ENCODE assay signal across 26 cellular contexts in genomic region chr2:112723995-112724394, GRCh38. TPM values are rescaled to one million over a fixed set of nuclear protein-coding genes. Genes with fewer than 3 reads are reported as not detected.
"Had no signal": no experiment of that assay in that cellular context is flagged by ENCODE, and none has a peak within 500 bp of the region (broad histone marks: within the 10 kb centered on the region; RNA-seq: fewer than 3 reads in every experiment).

No MANE protein-coding gene starts in this region.

- H3K9ac ChIP-seq: KMS-11 had no signal

- H3K4me2 ChIP-seq: KMS-11 had no signal

- H3K4me3 Mint-ChIP-seq: activated CD4-positive, alpha-beta memory T cell treated with anti-CD3 and anti-CD28 coated beads, Interleukin-2, amount 10 ng/mL, durations not matched to agents 7 days and 5 days; activated naive CD4-positive, alpha-beta T cell treated with anti-CD3 and anti-CD28 coated beads, Interleukin-2, amount 50 U/mL, for 24 hours; WTC11 had no signal

- H3K27me3 ChIP-seq: breast epithelium had no signal

- H3K4me1 Mint-ChIP-seq: activated naive CD4-positive, alpha-beta T cell treated with anti-CD3 and anti-CD28 coated beads, Interleukin-2, amount 50 U/mL, for 24 hours had no signal

- DNase-seq: activated CD4-positive, alpha-beta memory T cell treated with anti-CD3 and anti-CD28 coated beads, Interleukin-2, amount 10 ng/mL, durations not matched to agents 7 days and 5 days; activated CD4-positive, alpha-beta T cell treated with anti-CD3 and anti-CD28 coated beads for 1 hour; activated CD4-positive, alpha-beta T cell treated with anti-CD3 and anti-CD28 coated beads, Interleukin-2, amount 50 U/mL, for 1 hour; activated effector memory CD4-positive, alpha-beta T cell treated with Interleukin-2 at 50 U/mL for 16 hours; activated naive CD4-positive, alpha-beta T cell; aorta; NCI-H1092; NCI-H1417 treated with DMSO at 0.1 percent for 48 hours; NCI-H1694 treated with DMSO at 0.1 percent for 48 hours; NCI-H2029 treated with DMSO at 0.1 percent for 48 hours; NCI-H345; NCI-H510A; NCI-H69; NK-92 treated with Interleukin-12 subunit alpha and Interleukin-12 subunit beta, amount 100 ng/mL, for 24 hours; OCI-M1; RPMI8226 had no signal

- H3K27ac ChIP-seq: breast epithelium, KMS-11, SK-N-MC had no signal

- H3K27ac Mint-ChIP-seq: activated CD4-positive, alpha-beta memory T cell treated with anti-CD3 and anti-CD28 coated beads, Interleukin-2, amount 10 ng/mL, durations not matched to agents 7 days and 5 days; activated naive CD4-positive, alpha-beta T cell treated with anti-CD3 and anti-CD28 coated beads, Interleukin-2, amount 50 U/mL, for 24 hours; WTC11 had no signal

- H3K4me1 ChIP-seq: breast epithelium had no signal

- H3K36me3 Mint-ChIP-seq: activated naive CD4-positive, alpha-beta T cell treated with anti-CD3 and anti-CD28 coated beads, Interleukin-2, amount 50 U/mL, for 24 hours; WTC11 had no signal

- H3K9me3 Mint-ChIP-seq: activated CD4-positive, alpha-beta memory T cell treated with anti-CD3 and anti-CD28 coated beads, Interleukin-2, amount 10 ng/mL, durations not matched to agents 7 days and 5 days; activated naive CD4-positive, alpha-beta T cell treated with anti-CD3 and anti-CD28 coated beads, Interleukin-2, amount 50 U/mL, for 24 hours; WTC11 had no signal

- H3K9me3 ChIP-seq: breast epithelium had no signal

- H3K4me3 ChIP-seq: breast epithelium, SK-N-MC had no signal

- ATAC-seq: Right ventricle myocardium inferior, WTC11 had no signal

- H3K36me3 ChIP-seq: breast epithelium had no signal

RNA-seq across cellular contexts. Expression of gene NT5DC4, which starts 3.2 kb away (rescaled TPM):
- total RNA-seq: activated CD4-positive, alpha-beta memory T cell treated with anti-CD3 and anti-CD28 coated beads, Interleukin-2, amount 10 ng/mL, durations not matched to agents 7 days and 5 days; activated CD8-positive, alpha-beta memory T cell treated with anti-CD3 and anti-CD28 coated beads for 36 hours; breast epithelium; cerebellum; MCF 10A; Right ventricle myocardium inferior; T-helper 1 cell treated with Interleukin-12 subunit alpha and Interleukin-12 subunit beta and Interleukin-4 antibody, amounts not matched to agents 30 ng/mL and 1 ng/mL, for 36 hours; WTC11 had no signal
- polyA plus RNA-seq: aorta had no signal
